27 cellular contexts compared by ENCODE assay signal in genomic region chr18:56635007-56635406, GRCh38. TPM values are rescaled to one million over a fixed set of nuclear protein-coding genes. Genes with fewer than 3 reads are reported as not detected.
DNase-seq lines count a peak whose midpoint lies in the region; ATAC-seq and TF ChIP-seq lines count a peak whose summit lies in the region.
"Had no signal": no experiment of that assay in that cellular context is flagged by ENCODE, and none has a peak within 500 bp of the region (broad histone marks: within the 10 kb centered on the region; RNA-seq: fewer than 3 reads in every experiment).

No MANE protein-coding gene starts in this region.

- no peak for TF ChIP-seq CTCF in SU-DHL-6 (IDR thresholded peaks at IDR 0.05; ENCODE audit: insufficient read depth, low read length, poor library complexity, severe bottlenecking)
- TF ChIP-seq CTCF in glutamatergic neuron (IDR thresholded peaks at IDR 0.05; ENCODE audit: partially characterized antibody, unreplicated experiment) = no peak
- TF ChIP-seq CTCF in BE2C (IDR thresholded peaks at IDR 0.05; ENCODE audit: low read depth, low read length) = no peak

- no peak overlapping the region for H3K9ac ChIP-seq in SU-DHL-6 (ENCODE audit: low read length)

- no peaks in the 10 kb centered on the region for H3K9me3 Mint-ChIP-seq in stimulated activated naive CD8-positive, alpha-beta T cell treated with anti-CD3 and anti-CD28 coated beads, Interleukin-15, Interleukin-2, amounts not matched to agents 100 ng/mL and 50 ng/mL, for 24 hours
- peaks cover 6 to 9% of the 10 kb centered on the region in 2 donors for H3K9me3 Mint-ChIP-seq in stimulated activated naive CD8-positive, alpha-beta T cell treated with anti-CD3 and anti-CD28 coated beads, Interleukin-15, amount 100 ng/mL, for 72 hours
- peaks cover 9% of the 10 kb centered on the region for H3K9me3 Mint-ChIP-seq in glutamatergic neuron (ENCODE audit: unreplicated experiment)
- no peaks in the 10 kb centered on the region for H3K9me3 Mint-ChIP-seq in activated naive CD4-positive, alpha-beta T cell treated with anti-CD3 and anti-CD28 coated beads, Interleukin-2, amount 10 ng/mL, durations not matched to agents 7 days and 5 days
- H3K9me3 Mint-ChIP-seq: central memory CD8-positive, alpha-beta T cell; stimulated activated effector memory CD8-positive, alpha-beta T cell treated with anti-CD3 and anti-CD28 coated beads, Interleukin-12 subunit alpha, Interleukin-12 subunit beta, amount 100 ng/mL, for 72 hours had no signal

- no peak overlapping the region for H2AFZ ChIP-seq in SU-DHL-6 (ENCODE audit: low read depth, low read length, severe bottlenecking)

- peaks cover 51% of the 10 kb centered on the region for H4K20me1 ChIP-seq in SU-DHL-6 (ENCODE audit: low read depth, low read length)

- no peak for DNase-seq in stimulated activated naive CD8-positive, alpha-beta T cell treated with anti-CD3 and anti-CD28 coated beads, Interleukin-15, amount 100 ng/mL, for 72 hours
- DNase-seq in glutamatergic neuron = no peak
- DNase-seq in BE2C = no peak
- no peak for DNase-seq in NCI-H524 (lab: John Stamatoyannopoulos, UW)
- DNase-seq in stimulated activated CD4-positive, alpha-beta T cell treated with anti-CD3 and anti-CD28 coated beads, Interleukin-1b, Interleukin-23, amount 100 ng/mL, for 48 hours = no peak
- no peak for DNase-seq in activated naive CD4-positive, alpha-beta T cell treated with anti-CD3 and anti-CD28 coated beads, Interleukin-2, amount 10 ng/mL, durations not matched to agents 7 days and 5 days
- DNase-seq: activated CD4-positive, alpha-beta T cell treated with anti-CD3 and anti-CD28 coated beads, Interleukin-2, amount 10 ng/mL, durations not matched to agents 24 days and 14 days; activated gamma-delta T cell treated with Interleukin-2 at 50 U/mL for 16 hours; anterior cingulate cortex; DMS53; dorsolateral prefrontal cortex; foreskin keratinocyte; HCEC 1CT; hippocampal formation; left ventricle myocardium superior; NCI-H1694 treated with DMSO at 0.1 percent for 48 hours; NCI-H748 treated with DMSO at 0.1 percent for 48 hours; OCI-M1; Right ventricle myocardium superior; T-helper 1 cell; testis had no signal

- no peak overlapping the region for H3K27ac Mint-ChIP-seq in stimulated activated naive CD8-positive, alpha-beta T cell treated with anti-CD3 and anti-CD28 coated beads, Interleukin-15, Interleukin-2, amounts not matched to agents 100 ng/mL and 50 ng/mL, for 24 hours
- H3K27ac Mint-ChIP-seq in stimulated activated naive CD8-positive, alpha-beta T cell treated with anti-CD3 and anti-CD28 coated beads, Interleukin-15, amount 100 ng/mL, for 72 hours = no peak overlapping the region
- H3K27ac Mint-ChIP-seq in glutamatergic neuron (ENCODE audit: unreplicated experiment) = peak overlapping the region; percentile 7
- no peak overlapping the region for H3K27ac Mint-ChIP-seq in activated naive CD4-positive, alpha-beta T cell treated with anti-CD3 and anti-CD28 coated beads, Interleukin-2, amount 10 ng/mL, durations not matched to agents 7 days and 5 days
- H3K27ac Mint-ChIP-seq: activated CD4-positive, alpha-beta T cell treated with anti-CD3 and anti-CD28 coated beads, Interleukin-2, amount 10 ng/mL, durations not matched to agents 24 days and 14 days; stimulated activated effector memory CD8-positive, alpha-beta T cell treated with anti-CD3 and anti-CD28 coated beads, Interleukin-12 subunit alpha, Interleukin-12 subunit beta, amount 100 ng/mL, for 72 hours had no signal

- peak overlapping the region; percentile 6 for H3K4me3 Mint-ChIP-seq in stimulated activated naive CD8-positive, alpha-beta T cell treated with anti-CD3 and anti-CD28 coated beads, Interleukin-15, Interleukin-2, amounts not matched to agents 100 ng/mL and 50 ng/mL, for 24 hours
- H3K4me3 Mint-ChIP-seq in stimulated activated naive CD8-positive, alpha-beta T cell treated with anti-CD3 and anti-CD28 coated beads, Interleukin-15, amount 100 ng/mL, for 72 hours = no peak overlapping the region
- no peak overlapping the region for H3K4me3 Mint-ChIP-seq in glutamatergic neuron (ENCODE audit: unreplicated experiment)
- H3K4me3 Mint-ChIP-seq in activated naive CD4-positive, alpha-beta T cell treated with anti-CD3 and anti-CD28 coated beads, Interleukin-2, amount 10 ng/mL, durations not matched to agents 7 days and 5 days = no peak overlapping the region
- H3K4me3 Mint-ChIP-seq: activated CD4-positive, alpha-beta T cell treated with anti-CD3 and anti-CD28 coated beads, Interleukin-2, amount 10 ng/mL, durations not matched to agents 24 days and 14 days; central memory CD8-positive, alpha-beta T cell; stimulated activated effector memory CD8-positive, alpha-beta T cell treated with anti-CD3 and anti-CD28 coated beads, Interleukin-12 subunit alpha, Interleukin-12 subunit beta, amount 100 ng/mL, for 72 hours had no signal

- no peak overlapping the region for H3K4me3 ChIP-seq in SU-DHL-6 (ENCODE audit: insufficient read depth, low read length, poor library complexity, severe bottlenecking)
- H3K4me3 ChIP-seq in BE2C (ENCODE audit: low read depth, low read length) = no peak overlapping the region
- H3K4me3 ChIP-seq: prostate gland, testis had no signal

- H3K36me3 ChIP-seq in SU-DHL-6 (ENCODE audit: low read length) = peaks cover 16% of the 10 kb centered on the region; the same call in 1 of the 2 replicates
- no peaks in the 10 kb centered on the region; the same call in 1 of the 2 replicates for H3K36me3 ChIP-seq in BE2C
- H3K36me3 ChIP-seq: prostate gland had no signal

- no peaks in the 10 kb centered on the region for H3K27me3 Mint-ChIP-seq in stimulated activated naive CD8-positive, alpha-beta T cell treated with anti-CD3 and anti-CD28 coated beads, Interleukin-15, Interleukin-2, amounts not matched to agents 100 ng/mL and 50 ng/mL, for 24 hours
- no peaks in the 10 kb centered on the region for H3K27me3 Mint-ChIP-seq in stimulated activated naive CD8-positive, alpha-beta T cell treated with anti-CD3 and anti-CD28 coated beads, Interleukin-15, amount 100 ng/mL, for 72 hours
- H3K27me3 Mint-ChIP-seq in glutamatergic neuron (ENCODE audit: unreplicated experiment) = peaks cover 3% of the 10 kb centered on the region
- H3K27me3 Mint-ChIP-seq in activated naive CD4-positive, alpha-beta T cell treated with anti-CD3 and anti-CD28 coated beads, Interleukin-2, amount 10 ng/mL, durations not matched to agents 7 days and 5 days = no peaks in the 10 kb centered on the region
- H3K27me3 Mint-ChIP-seq: activated CD4-positive, alpha-beta T cell treated with anti-CD3 and anti-CD28 coated beads, Interleukin-2, amount 10 ng/mL, durations not matched to agents 24 days and 14 days; central memory CD8-positive, alpha-beta T cell had no signal

- peaks cover 67% of the 10 kb centered on the region for H3K4me1 Mint-ChIP-seq in stimulated activated naive CD8-positive, alpha-beta T cell treated with anti-CD3 and anti-CD28 coated beads, Interleukin-15, Interleukin-2, amounts not matched to agents 100 ng/mL and 50 ng/mL, for 24 hours (ENCODE audit: low read depth)
- H3K4me1 Mint-ChIP-seq in stimulated activated naive CD8-positive, alpha-beta T cell treated with anti-CD3 and anti-CD28 coated beads, Interleukin-15, amount 100 ng/mL, for 72 hours = peaks cover 45% of the 10 kb centered on the region
- H3K4me1 Mint-ChIP-seq in glutamatergic neuron (ENCODE audit: low read depth, unreplicated experiment) = peaks cover 31% of the 10 kb centered on the region
- peaks cover 44% of the 10 kb centered on the region for H3K4me1 Mint-ChIP-seq in activated naive CD4-positive, alpha-beta T cell treated with anti-CD3 and anti-CD28 coated beads, Interleukin-2, amount 10 ng/mL, durations not matched to agents 7 days and 5 days

- H3K9me2 ChIP-seq in SU-DHL-6 (replicated peaks; ENCODE audit: insufficient read depth, low read length) = no peaks in the 10 kb centered on the region

- H3K4me2 ChIP-seq in SU-DHL-6 (ENCODE audit: low read depth, low read length, poor library complexity, severe bottlenecking) = peak overlapping the region; percentile 96

- H3K4me1 ChIP-seq in BE2C = no peaks in the 10 kb centered on the region; the same call in 1 of the 2 replicates
- H3K4me1 ChIP-seq: prostate gland had no signal

- ATAC-seq in stimulated activated naive CD8-positive, alpha-beta T cell treated with anti-CD3 and anti-CD28 coated beads, Interleukin-15, amount 100 ng/mL, for 72 hours = no peak
- ATAC-seq: foreskin keratinocyte; left ventricle myocardium superior; stimulated activated effector memory CD8-positive, alpha-beta T cell treated with anti-CD3 and anti-CD28 coated beads, Interleukin-12 subunit alpha, Interleukin-12 subunit beta, amount 100 ng/mL, for 72 hours had no signal

- H3K9me3 ChIP-seq in SU-DHL-6 (ENCODE audit: insufficient read depth, low read length) = no peaks in the 10 kb centered on the region
- H3K9me3 ChIP-seq in BE2C = no peaks in the 10 kb centered on the region
- H3K9me3 ChIP-seq: prostate gland, testis had no signal

- no peaks in the 10 kb centered on the region; the same call in 1 of the 2 replicates for H3F3A ChIP-seq in SU-DHL-6 (ENCODE audit: insufficient read depth)

- H3K79me2 ChIP-seq in SU-DHL-6 (ENCODE audit: insufficient read depth, low read length) = peaks cover 84% of the 10 kb centered on the region

- CTCF ChIA-PET in activated naive CD4-positive, alpha-beta T cell treated with anti-CD3 and anti-CD28 coated beads, Interleukin-2, amount 10 ng/mL, durations not matched to agents 7 days and 5 days (lab: Charles Lee) = no interaction called here

- H3K36me3 Mint-ChIP-seq in stimulated activated naive CD8-positive, alpha-beta T cell treated with anti-CD3 and anti-CD28 coated beads, Interleukin-15, Interleukin-2, amounts not matched to agents 100 ng/mL and 50 ng/mL, for 24 hours (ENCODE audit: low read depth) = peaks cover 60% of the 10 kb centered on the region
- peaks cover 4% of the 10 kb centered on the region for H3K36me3 Mint-ChIP-seq in glutamatergic neuron (ENCODE audit: unreplicated experiment)
- H3K36me3 Mint-ChIP-seq in activated naive CD4-positive, alpha-beta T cell treated with anti-CD3 and anti-CD28 coated beads, Interleukin-2, amount 10 ng/mL, durations not matched to agents 7 days and 5 days = peaks cover 46% of the 10 kb centered on the region

- no peaks in the 10 kb centered on the region for H3K27me3 ChIP-seq in SU-DHL-6 (ENCODE audit: low read length)
- H3K27me3 ChIP-seq in BE2C = no peaks in the 10 kb centered on the region
- H3K27me3 ChIP-seq: dorsolateral prefrontal cortex, foreskin keratinocyte, testis had no signal

- H3K27ac ChIP-seq in SU-DHL-6 (ENCODE audit: low read depth, low read length) = no peak overlapping the region
- H3K27ac ChIP-seq: dorsolateral prefrontal cortex, epithelial cell of prostate, foreskin keratinocyte, prostate gland, testis had no signal

RNA-seq across cellular contexts. Expression of gene TXNL1, which starts 3.4 kb away (rescaled TPM):
- 66.7 TPM for total RNA-seq in glutamatergic neuron (ENCODE audit: unreplicated experiment)
- 56.2 TPM for polyA plus RNA-seq in BE2C (2012; ENCODE audit: insufficient read depth, insufficient read length, low read depth)

RNA-seq across cellular contexts. Expression of gene WDR7, which starts 16.2 kb away (rescaled TPM):
- 41.8 TPM for total RNA-seq in glutamatergic neuron (ENCODE audit: unreplicated experiment)
- 8.9 TPM for polyA plus RNA-seq in BE2C (2012; ENCODE audit: insufficient read depth, insufficient read length, low read depth)
